In genomic region chr17:13010959-13011358, GRCh38 we compare ENCODE assay signal across 27 cellular contexts.
"Had no signal": no experiment of that assay in that cellular context is flagged by ENCODE, and none has a peak within 500 bp of the region (broad histone marks: within the 10 kb centered on the region; RNA-seq: fewer than 3 reads in every experiment).

No MANE protein-coding gene starts in this region.

- H3K4me3 Mint-ChIP-seq: activated CD4-positive, alpha-beta memory T cell treated with anti-CD3 and anti-CD28 coated beads, Interleukin-2, amount 10 ng/mL, durations not matched to agents 7 days and 5 days; activated CD4-positive, alpha-beta T cell treated with anti-CD3 and anti-CD28 coated beads for 36 hours; activated CD4-positive, alpha-beta T cell treated with anti-CD3 and anti-CD28 coated beads, Interleukin-2, amount 10 ng/mL, durations not matched to agents 7 days and 5 days; activated naive CD4-positive, alpha-beta T cell treated with anti-CD3 and anti-CD28 coated beads, Interleukin-2, amount 10 ng/mL, durations not matched to agents 7 days and 5 days; activated naive CD8-positive, alpha-beta T cell treated with anti-CD3 and anti-CD28 coated beads, Interleukin-2, amount 10 ng/mL, durations not matched to agents 7 days and 5 days; activated T-cell treated with anti-CD3 and anti-CD28 coated beads, Interleukin-2, amount 50 U/mL, for 24 hours; activated T-cell treated with anti-CD3 and anti-CD28 coated beads, Interleukin-2, amount 50 U/mL, for 72 hours; brain; central memory CD8-positive, alpha-beta T cell; dendritic cell treated with granulocyte-macrophage colony-stimulating factor and Interleukin-4, amounts not matched to agents 40 ng/mL and 50 ng/mL, for 4 days; endodermal cell; T-helper 17 cell; T-helper 2 cell treated with Interferon-gamma antibody and Interleukin-4, amounts not matched to agents 5 μg/mL and 100 μg/mL, for 36 hours had no signal

- H3K9me3 Mint-ChIP-seq: activated CD4-positive, alpha-beta memory T cell treated with anti-CD3 and anti-CD28 coated beads, Interleukin-2, amount 10 ng/mL, durations not matched to agents 7 days and 5 days; activated CD4-positive, alpha-beta T cell treated with anti-CD3 and anti-CD28 coated beads, Interleukin-2, amount 10 ng/mL, durations not matched to agents 7 days and 5 days; activated naive CD4-positive, alpha-beta T cell treated with anti-CD3 and anti-CD28 coated beads, Interleukin-2, amount 10 ng/mL, durations not matched to agents 7 days and 5 days; activated naive CD4-positive, alpha-beta T cell treated with anti-CD3 and anti-CD28 coated beads, Interleukin-2, amount 50 U/mL, for 72 hours; activated naive CD8-positive, alpha-beta T cell treated with anti-CD3 and anti-CD28 coated beads, Interleukin-2, amount 10 ng/mL, durations not matched to agents 7 days and 5 days; activated T-cell treated with anti-CD3 and anti-CD28 coated beads, Interleukin-2, amount 50 U/mL, for 24 hours; activated T-cell treated with anti-CD3 and anti-CD28 coated beads, Interleukin-2, amount 50 U/mL, for 72 hours; brain; central memory CD8-positive, alpha-beta T cell; dendritic cell treated with granulocyte-macrophage colony-stimulating factor and Interleukin-4, amounts not matched to agents 40 ng/mL and 50 ng/mL, for 4 days; endodermal cell; T-helper 2 cell treated with Interferon-gamma antibody and Interleukin-4, amounts not matched to agents 5 μg/mL and 100 μg/mL, for 36 hours had no signal

- H3K27me3 Mint-ChIP-seq: activated CD4-positive, alpha-beta memory T cell treated with anti-CD3 and anti-CD28 coated beads, Interleukin-2, amount 10 ng/mL, durations not matched to agents 7 days and 5 days; activated CD4-positive, alpha-beta T cell treated with anti-CD3 and anti-CD28 coated beads for 36 hours; activated CD4-positive, alpha-beta T cell treated with anti-CD3 and anti-CD28 coated beads, Interleukin-2, amount 10 ng/mL, durations not matched to agents 7 days and 5 days; activated naive CD4-positive, alpha-beta T cell treated with anti-CD3 and anti-CD28 coated beads, Interleukin-2, amount 10 ng/mL, durations not matched to agents 7 days and 5 days; activated naive CD8-positive, alpha-beta T cell treated with anti-CD3 and anti-CD28 coated beads, Interleukin-2, amount 10 ng/mL, durations not matched to agents 7 days and 5 days; activated T-cell treated with anti-CD3 and anti-CD28 coated beads, Interleukin-2, amount 50 U/mL, for 24 hours; brain; central memory CD8-positive, alpha-beta T cell; dendritic cell treated with granulocyte-macrophage colony-stimulating factor and Interleukin-4, amounts not matched to agents 40 ng/mL and 50 ng/mL, for 4 days; T-helper 17 cell had no signal

- H3K27ac Mint-ChIP-seq: activated CD4-positive, alpha-beta memory T cell treated with anti-CD3 and anti-CD28 coated beads, Interleukin-2, amount 10 ng/mL, durations not matched to agents 7 days and 5 days; activated CD4-positive, alpha-beta T cell treated with anti-CD3 and anti-CD28 coated beads for 36 hours; activated CD4-positive, alpha-beta T cell treated with anti-CD3 and anti-CD28 coated beads, Interleukin-2, amount 10 ng/mL, durations not matched to agents 7 days and 5 days; activated naive CD4-positive, alpha-beta T cell treated with anti-CD3 and anti-CD28 coated beads, Interleukin-2, amount 10 ng/mL, durations not matched to agents 7 days and 5 days; activated naive CD8-positive, alpha-beta T cell treated with anti-CD3 and anti-CD28 coated beads, Interleukin-2, amount 10 ng/mL, durations not matched to agents 7 days and 5 days; activated T-cell treated with anti-CD3 and anti-CD28 coated beads, Interleukin-2, amount 50 U/mL, for 72 hours; brain; dendritic cell treated with granulocyte-macrophage colony-stimulating factor and Interleukin-4, amounts not matched to agents 40 ng/mL and 50 ng/mL, for 4 days; endodermal cell; T-helper 17 cell; T-helper 2 cell treated with Interferon-gamma antibody and Interleukin-4, amounts not matched to agents 5 μg/mL and 100 μg/mL, for 36 hours had no signal

- H3K4me1 Mint-ChIP-seq: endodermal cell had no signal

- DNase-seq: activated CD4-positive, alpha-beta memory T cell treated with anti-CD3 and anti-CD28 coated beads, Interleukin-2, amount 10 ng/mL, durations not matched to agents 7 days and 5 days; activated CD4-positive, alpha-beta T cell treated with anti-CD3 and anti-CD28 coated beads for 36 hours; activated CD4-positive, alpha-beta T cell treated with anti-CD3 and anti-CD28 coated beads, Interleukin-2, amount 10 ng/mL, durations not matched to agents 7 days and 5 days; activated CD4-positive, alpha-beta T cell treated with anti-CD3 and anti-CD28 coated beads, Interleukin-2, amount 50 U/mL, for 4 hours; activated CD4-positive, CD25-positive, alpha-beta regulatory T cell; activated CD4-positive, CD25-positive, alpha-beta regulatory T cell treated with anti-CD3 and anti-CD28 coated beads, Interleukin-2, amount 50 U/mL, for 72 hours; activated CD8-positive, alpha-beta memory T cell treated with anti-CD3 and anti-CD28 coated beads, Interleukin-2, amount 50 U/mL, for 48 hours; activated gamma-delta T cell; activated naive CD4-positive, alpha-beta T cell; activated naive CD4-positive, alpha-beta T cell treated with anti-CD3 and anti-CD28 coated beads, Interleukin-2, amount 10 ng/mL, durations not matched to agents 7 days and 5 days; activated naive CD8-positive, alpha-beta T cell treated with anti-CD3 and anti-CD28 coated beads, Interleukin-2, amount 10 ng/mL, durations not matched to agents 7 days and 5 days; activated T-cell treated with anti-CD3 and anti-CD28 coated beads for 4 hours; activated T-cell treated with anti-CD3 and anti-CD28 coated beads, Interleukin-2, amount 50 U/mL, for 24 hours; activated T-cell treated with anti-CD3 and anti-CD28 coated beads, Interleukin-2, amount 50 U/mL, for 72 hours; dorsolateral prefrontal cortex; effector memory CD4-positive, alpha-beta T cell; endodermal cell; foreskin fibroblast; T-helper 1 cell; T-helper 17 cell; T1000 had no signal

- ATAC-seq: activated CD4-positive, alpha-beta T cell treated with anti-CD3 and anti-CD28 coated beads for 36 hours; activated naive CD4-positive, alpha-beta T cell treated with anti-CD3 and anti-CD28 coated beads, Interleukin-2, amount 50 U/mL, for 72 hours; activated T-cell treated with anti-CD3 and anti-CD28 coated beads, Interleukin-2, amount 50 U/mL, for 72 hours; esophagus mucosa; T-helper 17 cell had no signal
